In the genomic region with DNA sequence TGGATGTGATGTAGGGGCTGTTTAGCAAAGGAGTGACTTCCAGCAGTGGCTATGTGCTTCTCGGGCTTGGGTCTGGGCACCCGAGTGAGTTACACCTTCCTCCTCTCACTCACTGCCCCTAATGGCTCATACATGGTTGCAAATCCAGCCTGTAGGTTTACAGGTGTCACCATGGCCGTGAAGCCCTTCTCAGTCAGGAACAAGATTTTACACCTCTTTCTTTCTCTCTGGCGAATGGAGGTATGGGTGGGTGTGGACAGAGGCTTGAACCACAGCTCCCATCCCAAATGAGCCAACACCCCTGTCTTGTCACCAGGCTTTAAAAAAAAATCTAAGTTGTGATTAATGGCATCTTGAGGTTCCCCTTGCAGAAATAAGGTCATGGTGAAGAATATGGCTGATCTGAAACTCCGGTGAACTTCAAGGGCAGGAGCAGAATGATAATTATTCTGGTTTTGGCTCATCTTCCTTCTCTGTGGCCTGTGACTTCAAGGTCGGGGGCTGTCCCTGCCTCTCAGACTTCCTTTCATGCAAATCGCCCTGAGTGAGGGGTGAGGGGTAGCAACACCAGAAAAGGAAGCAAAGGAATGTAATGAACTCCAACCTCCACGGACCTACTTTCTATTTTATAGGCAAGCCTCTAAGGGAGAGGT, we compare ENCODE assay signal across 9 cellular contexts.
A peak's percentile ranks its signal among the peaks of the same experiment; 100 is the strongest.
DNase-seq lines count a peak whose midpoint lies in the region; ATAC-seq and TF ChIP-seq lines count a peak whose summit lies in the region.
"Had no signal": no experiment of that assay in that cellular context is flagged by ENCODE, and none has a peak within 500 bp of the region (broad histone marks: within the 10 kb centered on the region; RNA-seq: fewer than 3 reads in every experiment).

No MANE protein-coding gene starts in this region.

- no peaks in the 10 kb centered on the region for H3K4me1 ChIP-seq in Caco-2

- no peaks in the 10 kb centered on the region for H3K9me3 ChIP-seq in Caco-2

- intact Hi-C loops in Caco-2 (cut with micrococcal nuclease; ENCODE audit: unreplicated experiment), result no loop called here

- no peak overlapping the region for H3K4me3 Mint-ChIP-seq in Caco-2 (ENCODE audit: unreplicated experiment)

- H3K9me3 Mint-ChIP-seq in Caco-2 (ENCODE audit: unreplicated experiment), result no peaks in the 10 kb centered on the region

- BruUV-seq in Caco-2 (replicated peaks; lab: Mats Ljungman, UMichigan), result no TSS peak

- H3K4me1 Mint-ChIP-seq in Caco-2 (ENCODE audit: low read depth, unreplicated experiment), result no peaks in the 10 kb centered on the region

- POLR2A ChIA-PET in Caco-2 (lab: Charles Lee), result no interaction called here

- CTCF ChIA-PET in Caco-2 (lab: Charles Lee), result no interaction called here

- ATAC-seq in GM19023 (IDR thresholded peaks at IDR 0.05; ENCODE audit: unreplicated experiment) (peak; percentile 86), HG02938 (IDR thresholded peaks at IDR 0.05; ENCODE audit: unreplicated experiment) (peak; percentile 95)

- DNase-seq in activated CD4-positive, alpha-beta T cell treated with anti-CD3 and anti-CD28 coated beads, Interleukin-2, amount 50 U/mL, for 48 hours, result peak; percentile 77 to 84
- DNase-seq in stimulated activated CD4-positive, alpha-beta T cell treated with anti-CD3 and anti-CD28 coated beads, Interleukin-2, amount 100 ng/mL, for 4 hours (ENCODE audit: low read depth), result peak; percentile 31
- DNase-seq in GF-D8 (lab: John Stamatoyannopoulos, UW) (no peak), Caco-2 (no peak), NCI-H1048 (lab: John Stamatoyannopoulos, UW) (no peak), cerebellum (ENCODE audit: low spot score) (no peak)
- DNase-seq: glutamatergic neuron had no signal

- H3K36me3 ChIP-seq in Caco-2 (ENCODE audit: control insufficient read depth, insufficient read depth, low read length), result no peaks in the 10 kb centered on the region

- no peaks in the 10 kb centered on the region for H3K27me3 ChIP-seq in Caco-2 (replicated peaks; ENCODE audit: control insufficient read depth, insufficient read depth, low read length)

- no peak for TF ChIP-seq CTCF in Caco-2 (IDR thresholded peaks at IDR 0.05; ENCODE audit: insufficient read depth in 1 of 2, low read depth in 1 of 2, low read length in 1 of 2, severe bottlenecking in 1 of 2, unreplicated experiment in 1 of 2)

- H3K36me3 Mint-ChIP-seq in Caco-2 (ENCODE audit: insufficient read depth, unreplicated experiment), result no peaks in the 10 kb centered on the region

- H3K27me3 Mint-ChIP-seq in Caco-2 (ENCODE audit: insufficient read depth, unreplicated experiment), result peaks cover 15% of the 10 kb centered on the region

- no peak overlapping the region for H3K27ac Mint-ChIP-seq in Caco-2 (ENCODE audit: unreplicated experiment)

- no peak overlapping the region for H3K4me3 ChIP-seq in Caco-2 (ENCODE audit: low read depth, low read length)

Comparison
In these comparisons a context has a peak if more than half of its experiments do, and no peak if none do; other contexts are left out.
1. DNase-seq: peak in activated CD4-positive, alpha-beta T cell treated with anti-CD3 and anti-CD28 coated beads, Interleukin-2, amount 50 U/mL, for 48 hours (2 of 2) and stimulated activated CD4-positive, alpha-beta T cell treated with anti-CD3 and anti-CD28 coated beads, Interleukin-2, amount 100 ng/mL, for 4 hours (single experiment); none in GF-D8 (single experiment), Caco-2 (0 of 2), NCI-H1048 (single experiment) and cerebellum (single experiment).